In genomic region chr17:27613425-27613824, GRCh38 we compare ENCODE assay signal across 17 cellular contexts. TPM values are rescaled to one million over a fixed set of nuclear protein-coding genes. Genes with fewer than 3 reads are reported as not detected.
DNase-seq lines count a peak whose midpoint lies in the region; ATAC-seq, FAIRE-seq and TF ChIP-seq lines count a peak whose summit lies in the region.
"Had no signal": no experiment of that assay in that cellular context is flagged by ENCODE, and none has a peak within 500 bp of the region (broad histone marks: within the 10 kb centered on the region; RNA-seq: fewer than 3 reads in every experiment).

No MANE protein-coding gene starts in this region.

- H2AK5ac ChIP-seq in mesendoderm (ENCODE audit: low read length), result no peak overlapping the region

- H3K18ac ChIP-seq in mesendoderm (ENCODE audit: low read length), result no peak overlapping the region

- no peak overlapping the region for H3K23ac ChIP-seq in mesendoderm (ENCODE audit: low read length)

- H2BK120ac ChIP-seq in mesendoderm (ENCODE audit: low read depth, low read length), result no peak overlapping the region

- peak; percentile 89 for FAIRE-seq in bronchial epithelial cell (lab: Jason Lieb, UNC)
- FAIRE-seq: GM12878, H1 had no signal

- no peaks in the 10 kb centered on the region for H3K27me3 ChIP-seq in right cardiac atrium (ENCODE audit: control insufficient read depth, insufficient read depth)
- H3K27me3 ChIP-seq in heart left ventricle, result no peaks in the 10 kb centered on the region
- no peaks in the 10 kb centered on the region for H3K27me3 ChIP-seq in bronchial epithelial cell (ENCODE audit: control insufficient read depth, insufficient read depth, low read length)
- H3K27me3 ChIP-seq in lower lobe of right lung (ENCODE audit: low read depth), result no peaks in the 10 kb centered on the region
- H3K27me3 ChIP-seq in mesendoderm (ENCODE audit: insufficient read depth, low read length, poor library complexity), result no peaks in the 10 kb centered on the region

- 77% methylated on average over 3 of the region's 3 CpGs for WGBS in right cardiac atrium
- 82 to 94% (median 87%) methylated on average over 3 of the region's 3 CpGs for WGBS in heart left ventricle, 4 donors
- no CpG with 5 or more reads among the region's 3 CpGs for WGBS in mesendoderm (ENCODE audit: extremely low coverage, insufficient coverage, low lambda C conversion rate)

- no peak overlapping the region for H4K5ac ChIP-seq in mesendoderm (ENCODE audit: low read length)

- no peak overlapping the region for H4K8ac ChIP-seq in mesendoderm (ENCODE audit: low read depth, low read length)

- in situ Hi-C loops in ACHN (cut with HindIII; ENCODE audit: low pct_ligation_motif_present, low pct_unique_long_range_greater_than_20kb, low sequenced_read_pairs), result no loop called here

- H3K4me1 ChIP-seq in right cardiac atrium (ENCODE audit: control insufficient read depth, insufficient read depth, low read length), result no peaks in the 10 kb centered on the region
- peaks cover 0 to 10% (median 0%) of the 10 kb centered on the region in 12 donors for H3K4me1 ChIP-seq in heart left ventricle
- no peaks in the 10 kb centered on the region for H3K4me1 ChIP-seq in lower lobe of right lung
- H3K4me1 ChIP-seq in mesendoderm (ENCODE audit: control insufficient read depth, low read depth, low read length), result no peaks in the 10 kb centered on the region

- H2BK5ac ChIP-seq in mesendoderm (ENCODE audit: low read length), result no peak overlapping the region

- DNase-seq in right cardiac atrium, result peak in 2 of 3 donors; percentile 9 to 14
- no peak for DNase-seq in heart left ventricle
- no peak for DNase-seq in bronchial epithelial cell (ENCODE audit: low read depth)
- DNase-seq in lower lobe of right lung, result peak; percentile 4
- no peak for DNase-seq in NCI-H446 (lab: John Stamatoyannopoulos, UW)
- DNase-seq in mesendoderm, result no peak
- DNase-seq in ACHN, result no peak
- no peak for DNase-seq in NCI-H524 treated with DMSO at 0.1 percent for 48 hours (lab: John Stamatoyannopoulos, UW)
- DNase-seq: 8988T; Calu3; CD8-positive, alpha-beta T cell; DND-41; EL; H9 had no signal

- intact Hi-C loops in right cardiac atrium (cut with DNase I), result no loop called here
- intact Hi-C loops in heart left ventricle (cut with DNase I), result loop anchor here in 2 of 10 donors (5.0 kb wide), 2 partner anchors 139 to 144 kb away; no protein-coding TSS in a partner anchor
- intact Hi-C loops in lower lobe of right lung (cut with DNase I), result no loop called here

- H3K79me2 ChIP-seq in mesendoderm (ENCODE audit: control insufficient read depth, insufficient read depth, low read length), result no peaks in the 10 kb centered on the region

- no peak overlapping the region for H3K9ac ChIP-seq in mesendoderm (ENCODE audit: low read length)

- ATAC-seq in right cardiac atrium (no peak), heart left ventricle (no peak), lower lobe of right lung (no peak)
- ATAC-seq: CD8-positive, alpha-beta T cell; GM12878 had no signal

- H3K56ac ChIP-seq in mesendoderm (ENCODE audit: low read length), result no peak overlapping the region

- H3K79me1 ChIP-seq in mesendoderm (ENCODE audit: low read length), result no peaks in the 10 kb centered on the region

- TF ChIP-seq POLR2A in heart left ventricle (IDR thresholded peaks at IDR 0.05), result no peak

- TF ChIP-seq CTCF in heart left ventricle (IDR thresholded peaks at IDR 0.05) (no peak), bronchial epithelial cell (IDR thresholded peaks at IDR 0.05; ENCODE audit: insufficient read depth, low read length, severe bottlenecking) (no peak), lower lobe of right lung (IDR thresholded peaks at IDR 0.05) (no peak)

- no peak overlapping the region for H2BK15ac ChIP-seq in mesendoderm (replicated peaks; ENCODE audit: low read depth)

- H3K4me2 ChIP-seq in mesendoderm (ENCODE audit: low read length), result no peak overlapping the region

- H3K36me3 ChIP-seq in heart left ventricle (peaks cover 0 to 98% (median 81%) of the 10 kb centered on the region in 9 donors), bronchial epithelial cell (ENCODE audit: control insufficient read depth, insufficient read depth, low read length) (no peaks in the 10 kb centered on the region), lower lobe of right lung (peaks cover 100% of the 10 kb centered on the region), mesendoderm (ENCODE audit: control insufficient read depth, insufficient read depth, low read length) (peaks cover 17% of the 10 kb centered on the region)

- H3K9me3 ChIP-seq in right cardiac atrium (ENCODE audit: control insufficient read depth, low read length) (no peaks in the 10 kb centered on the region), heart left ventricle (no peaks in the 10 kb centered on the region), lower lobe of right lung (no peaks in the 10 kb centered on the region)

- H3K4me3 ChIP-seq in right cardiac atrium (ENCODE audit: low read length) (no peak overlapping the region), heart left ventricle (no peak overlapping the region), bronchial epithelial cell (ENCODE audit: low read depth, low read length) (no peak overlapping the region), lower lobe of right lung (no peak overlapping the region), mesendoderm (ENCODE audit: low read length) (no peak overlapping the region)
- H3K4me3 ChIP-seq: GM12878 had no signal

- H3K4ac ChIP-seq in mesendoderm (ENCODE audit: low read depth, low read length), result no peak overlapping the region

- H3K27ac ChIP-seq in right cardiac atrium (ENCODE audit: low read length) (no peak overlapping the region), heart left ventricle (no peak overlapping the region), lower lobe of right lung (no peak overlapping the region), mesendoderm (ENCODE audit: low read depth, low read length) (no peak overlapping the region)

RNA-seq across cellular contexts. Expression of gene LGALS9, which starts 17.6 kb away (rescaled TPM):
- 10 to 100 TPM in 3 of 4 donors, 1 to 10 TPM in 1; 8.9 to 30.5 (median 22.9) TPM for total RNA-seq in right cardiac atrium
- polyA plus RNA-seq in right cardiac atrium, result 13.8 TPM
- total RNA-seq in heart left ventricle, result 100 to 1,000 TPM in 1 of 9 donors, 10 to 100 TPM in 7, 1 to 10 TPM in 1; 7.9 to 173 (median 22.1) TPM
- 10 to 100 TPM; 12.3 to 25.3 TPM for polyA plus RNA-seq in heart left ventricle
- 1.3 TPM in 2 replicates for total RNA-seq in bronchial epithelial cell
- 349 TPM for total RNA-seq in lower lobe of right lung
- polyA plus RNA-seq in mesendoderm (2013, experiment 1 of 2), result 0.29 TPM
- 0.48 TPM for polyA plus RNA-seq in mesendoderm (2013, experiment 2 of 2)
- total RNA-seq: G401 had no signal

Comparison
In these comparisons a context has a peak if more than half of its experiments do, and no peak if none do; other contexts are left out.
1. DNase-seq: peak in right cardiac atrium (2 of 3) and lower lobe of right lung (single experiment); none in heart left ventricle (0 of 5), bronchial epithelial cell (single experiment), NCI-H446 (0 of 2), mesendoderm (single experiment), ACHN (single experiment) and NCI-H524 treated with DMSO at 0.1 percent for 48 hours (single experiment).